16 cellular contexts compared by ENCODE assay signal in genomic region chr9:127155314-127155713, GRCh38. TPM values are rescaled to one million over a fixed set of nuclear protein-coding genes. Genes with fewer than 3 reads are reported as not detected.
DNase-seq lines count a peak whose midpoint lies in the region; ATAC-seq, FAIRE-seq and TF ChIP-seq lines count a peak whose summit lies in the region.
"Had no signal": no experiment of that assay in that cellular context is flagged by ENCODE, and none has a peak within 500 bp of the region (broad histone marks: within the 10 kb centered on the region; RNA-seq: fewer than 3 reads in every experiment).

No MANE protein-coding gene starts in this region.

- H4K91ac ChIP-seq in mesenchymal stem cell (ENCODE audit: low read length), result no peak overlapping the region

- peaks cover 27% of the 10 kb centered on the region for H3K4me1 Mint-ChIP-seq in HFFc6 (ENCODE audit: low read depth)
- H3K4me1 Mint-ChIP-seq in CD4-positive, alpha-beta T cell (ENCODE audit: low read depth), result peaks cover 15% of the 10 kb centered on the region

- no TSS peak for BruUV-seq in GM12878 (replicated peaks; lab: Mats Ljungman, UMichigan)

- no peak overlapping the region for H2AK5ac ChIP-seq in mesenchymal stem cell (ENCODE audit: low read length, severe bottlenecking)

- H3K27ac ChIP-seq in GM12878 (ENCODE audit: control insufficient read depth, insufficient read depth) (peak overlapping the region; percentile 75), mesenchymal stem cell (ENCODE audit: low read length, poor library complexity, severe bottlenecking) (no peak overlapping the region), subcutaneous abdominal adipose tissue (ENCODE audit: low read depth, low read length) (peak overlapping the region; percentile 8)
- H3K27ac ChIP-seq in CD4-positive, alpha-beta T cell (ENCODE audit: low read depth, low read length), result no peak overlapping the region
- H3K27ac ChIP-seq: SK-N-MC, suprapubic skin had no signal

- no peaks in the 10 kb centered on the region for H3K9me3 Mint-ChIP-seq in HFFc6
- no peaks in the 10 kb centered on the region for H3K9me3 Mint-ChIP-seq in CD4-positive, alpha-beta T cell
- H3K9me3 Mint-ChIP-seq: activated CD4-positive, alpha-beta memory T cell treated with anti-CD3 and anti-CD28 coated beads, Interleukin-2, amount 10 ng/mL, durations not matched to agents 7 days and 5 days had no signal

- ATAC-seq in GM12878, result no peak
- ATAC-seq in CD4-positive, alpha-beta T cell (ENCODE audit: poor library complexity), result no peak

- no peaks in the 10 kb centered on the region for H4K20me1 ChIP-seq in GM12878 (ENCODE audit: control insufficient read depth, insufficient read depth)

- no peaks in the 10 kb centered on the region for H3K36me3 Mint-ChIP-seq in HFFc6 (ENCODE audit: low read depth)
- no peaks in the 10 kb centered on the region for H3K36me3 Mint-ChIP-seq in CD4-positive, alpha-beta T cell (ENCODE audit: low read depth)

- H3K23ac ChIP-seq in mesenchymal stem cell (ENCODE audit: low read length in 2 of 2), result no peak overlapping the region

- H3K36me3 ChIP-seq in GM12878 (ENCODE audit: control insufficient read depth in 2 of 2, insufficient read depth in 2 of 2, low read length in 1 of 2) (no peaks in the 10 kb centered on the region; a peak in 1 of 4 replicates), mesenchymal stem cell (ENCODE audit: control insufficient read depth in 1 of 2, insufficient read depth in 2 of 2, low read depth in 1 of 2, low read length in 2 of 2) (no peaks in the 10 kb centered on the region), subcutaneous abdominal adipose tissue (ENCODE audit: control insufficient read depth in 5 of 5, insufficient read depth in 5 of 5, low read length in 5 of 5) (no peaks in the 10 kb centered on the region)
- H3K36me3 ChIP-seq: BE2C, suprapubic skin had no signal

- peaks cover 10% of the 10 kb centered on the region for H3K27me3 Mint-ChIP-seq in HFFc6 (ENCODE audit: insufficient read depth)
- H3K27me3 Mint-ChIP-seq in CD4-positive, alpha-beta T cell, result peaks cover 4% of the 10 kb centered on the region

- no peak overlapping the region for H2BK5ac ChIP-seq in mesenchymal stem cell (ENCODE audit: low read depth, low read length, poor library complexity, severe bottlenecking)

- SMC1A ChIA-PET in GM12878 (lab: Charles Lee; ENCODE audit: uncharacterized antibody, unreplicated experiment), result interaction anchor here (0.5 to 28.4 kb wide), 14 partner anchors 8 to 169 kb away, joined by 3 to 812 read pairs (median 4); no protein-coding TSS in a partner anchor

- peak overlapping the region; percentile 80 for H3K4me2 ChIP-seq in GM12878 (ENCODE audit: control insufficient read depth, insufficient read depth)
- no peak overlapping the region for H3K4me2 ChIP-seq in mesenchymal stem cell (ENCODE audit: low read length, poor library complexity, severe bottlenecking)

- TF ChIP-seq CTCF in HFFc6 (IDR thresholded peaks at IDR 0.05), result no peak
- TF ChIP-seq CTCF in GM12878 (IDR thresholded peaks at IDR 0.05 in 2 of 3, conservative IDR thresholded peaks at IDR 0.05 in 1 of 3; ENCODE audit: control insufficient read depth in 2 of 3, extremely low read depth in 1 of 3, insufficient read depth in 1 of 3, low read depth in 3 of 3, low read length in 3 of 3), result no peak
- TF ChIP-seq CTCF in CD4-positive, alpha-beta T cell (IDR thresholded peaks at IDR 0.05), result no peak

- FAIRE-seq in GM12878 (lab: Jason Lieb, UNC), result no peak
- FAIRE-seq: bronchial epithelial cell, small intestine had no signal

- H3K4me3 Mint-ChIP-seq in HFFc6, result peak overlapping the region; percentile 65; the same call in 1 of the 2 replicates
- no peak overlapping the region for H3K4me3 Mint-ChIP-seq in CD4-positive, alpha-beta T cell
- H3K4me3 Mint-ChIP-seq: activated CD4-positive, alpha-beta memory T cell treated with anti-CD3 and anti-CD28 coated beads, Interleukin-2, amount 10 ng/mL, durations not matched to agents 7 days and 5 days had no signal

- H3K4me1 ChIP-seq in GM12878 (ENCODE audit: control insufficient read depth, insufficient read depth, low read length) (peaks cover 21% of the 10 kb centered on the region), mesenchymal stem cell (ENCODE audit: control insufficient read depth, insufficient read depth, low read depth, low read length) (peaks cover 10% of the 10 kb centered on the region), subcutaneous abdominal adipose tissue (ENCODE audit: control insufficient read depth in 5 of 5, insufficient read depth in 5 of 5, low read length in 5 of 5) (peaks cover 10 to 34% (median 25%) of the 10 kb centered on the region in 5 donors)

- no peak overlapping the region for H2BK12ac ChIP-seq in mesenchymal stem cell (ENCODE audit: low read length in 2 of 2)

- peak overlapping the region in 1 of 2 experiments; percentile 86 for H3K14ac ChIP-seq in mesenchymal stem cell (ENCODE audit: low read length in 2 of 2)

- no peaks in the 10 kb centered on the region for H3K79me1 ChIP-seq in mesenchymal stem cell (replicated peaks; ENCODE audit: low read length, poor library complexity, severe bottlenecking)

- H3K9me3 ChIP-seq in GM12878 (replicated peaks; ENCODE audit: control insufficient read depth, insufficient read depth, low read length) (no peaks in the 10 kb centered on the region), mesenchymal stem cell (ENCODE audit: control insufficient read depth, low read length) (no peaks in the 10 kb centered on the region), subcutaneous abdominal adipose tissue (ENCODE audit: control insufficient read depth in 5 of 5, low read length in 5 of 5) (no peaks in the 10 kb centered on the region)
- no peaks in the 10 kb centered on the region for H3K9me3 ChIP-seq in CD4-positive, alpha-beta T cell (ENCODE audit: control insufficient read depth, low read length)
- H3K9me3 ChIP-seq: BE2C, suprapubic skin had no signal

- peak overlapping the region; percentile 79 for H2BK15ac ChIP-seq in mesenchymal stem cell (ENCODE audit: low read depth, poor library complexity, severe bottlenecking)

- POLR2A ChIA-PET in GM12878 (lab: Charles Lee), result interaction anchor here (1.1 to 3.0 kb wide), 3 partner anchors 11 to 28 kb away, joined by 3 to 23 read pairs (median 10); no protein-coding TSS in a partner anchor
- POLR2A ChIA-PET in CD4-positive, alpha-beta T cell (lab: Charles Lee), result no interaction called here

- H3K79me2 ChIP-seq in GM12878 (ENCODE audit: control insufficient read depth, insufficient read depth, low read length), result no peaks in the 10 kb centered on the region

- H2AFZ ChIP-seq in GM12878 (ENCODE audit: control insufficient read depth, low read depth, low read length), result 0 out of 2 replicates have a peak overlapping the region, but pooled peaks have one; percentile 13
- no peak overlapping the region for H2AFZ ChIP-seq in mesenchymal stem cell (ENCODE audit: low read depth, low read length)

- no peak for DNase-seq in HFFc6
- DNase-seq in GM12878 (ENCODE audit: low read depth, low spot score), result no peak
- DNase-seq in mesenchymal stem cell, result no peak
- no peak for DNase-seq in COLO668 (lab: John Stamatoyannopoulos, UW; ENCODE audit: unreplicated experiment)
- no peak for DNase-seq in CD4-positive, alpha-beta T cell
- DNase-seq in NCI-H524 treated with DMSO at 0.1 percent for 48 hours (lab: John Stamatoyannopoulos, UW), result no peak
- DNase-seq: activated effector memory CD4-positive, alpha-beta T cell treated with Interleukin-2 at 50 U/mL for 16 hours; BE2C; NCI-H1048; small intestine had no signal

- no peak for TF ChIP-seq EP300 in GM12878 (IDR thresholded peaks at IDR 0.05; ENCODE audit: borderline replicate concordance in 1 of 2, control insufficient read depth in 1 of 2, low read depth in 2 of 2, low read length in 2 of 2)

- in situ Hi-C loops in GM12878 (cut with MboI), result no loop called here

- no peak for TF ChIP-seq POLR2A in GM12878 (IDR thresholded peaks at IDR 0.05; ENCODE audit: low read depth, low read length)

- no peaks in the 10 kb centered on the region for H3K27me3 ChIP-seq in GM12878 (replicated peaks in 1 of 2; ENCODE audit: control insufficient read depth in 2 of 2, insufficient read depth in 2 of 2, low read length in 1 of 2)
- H3K27me3 ChIP-seq in mesenchymal stem cell (ENCODE audit: control insufficient read depth in 1 of 2, insufficient read depth in 1 of 2, low read length in 2 of 2), result peaks cover 0 to 13% of the 10 kb centered on the region in 2 experiments
- no peaks in the 10 kb centered on the region for H3K27me3 ChIP-seq in subcutaneous abdominal adipose tissue (ENCODE audit: control insufficient read depth in 5 of 5, insufficient read depth in 4 of 5, low read length in 5 of 5)
- H3K27me3 ChIP-seq in CD4-positive, alpha-beta T cell (ENCODE audit: control insufficient read depth, insufficient read depth, low read length), result no peaks in the 10 kb centered on the region
- H3K27me3 ChIP-seq: BE2C, suprapubic skin had no signal

- H4K8ac ChIP-seq in mesenchymal stem cell (ENCODE audit: low read length), result no peak overlapping the region

- H3K27ac Mint-ChIP-seq in HFFc6, result peak overlapping the region; percentile 32
- H3K27ac Mint-ChIP-seq in CD4-positive, alpha-beta T cell, result no peak overlapping the region

- intact Hi-C loops in GM12878 (cut with micrococcal nuclease; ENCODE audit: unreplicated experiment), result no loop called here
- intact Hi-C loops in CD4-positive, alpha-beta T cell (cut with DNase I, micrococcal nuclease), result no loop called here

- H3K9ac ChIP-seq in GM12878 (ENCODE audit: control insufficient read depth, insufficient read depth, low read length) (no peak overlapping the region; the same call in 1 of the 2 replicates), mesenchymal stem cell (ENCODE audit: low read length) (peak overlapping the region; percentile 69), subcutaneous abdominal adipose tissue (ENCODE audit: low read length in 5 of 5) (no peak overlapping the region)

- H3K18ac ChIP-seq in mesenchymal stem cell (ENCODE audit: low read depth in 1 of 2, low read length in 2 of 2), result peak overlapping the region; percentile 11 to 30

- CTCF ChIA-PET in GM12878 (lab: Yijun Ruan, JAX), result interaction anchor here (0.9 to 1.9 kb wide), 9 partner anchors 8 to 190 kb away, joined by 3 to 8 read pairs (median 4); no protein-coding TSS in a partner anchor
- CTCF ChIA-PET in CD4-positive, alpha-beta T cell (lab: Charles Lee), result interaction anchor here (1.5 kb wide), 1 partner anchor 35 kb away, joined by 3 read pairs; no protein-coding TSS in a partner anchor

- TF ChIP-seq RAD21 in GM12878 (IDR thresholded peaks at IDR 0.05; ENCODE audit: insufficient read depth, low read depth, low read length), result no peak

- RAD21 ChIA-PET in GM12878 (lab: Charles Lee; ENCODE audit: unreplicated experiment), result interaction anchor here (0.9 to 3.6 kb wide), 13 partner anchors 11 to 169 kb away, joined by 3 to 76 read pairs (median 6); partner anchors contain the start of gene ANGPTL2

- no peak overlapping the region for H3K4me3 ChIP-seq in GM12878
- H3K4me3 ChIP-seq in mesenchymal stem cell (ENCODE audit: insufficient read depth in 1 of 2, low read depth in 1 of 2, low read length in 2 of 2), result peak overlapping the region in 1 of 2 experiments; percentile 54
- peak overlapping the region in 1 of 5 donors; percentile 42 for H3K4me3 ChIP-seq in subcutaneous abdominal adipose tissue (ENCODE audit: low read depth in 1 of 5, low read length in 5 of 5)
- H3K4me3 ChIP-seq: SK-N-MC, suprapubic skin had no signal

- 69% methylated on average over 3 of the region's 3 CpGs for WGBS in GM12878 (ENCODE audit: insufficient coverage, insufficient replicate concordance, low lambda C conversion rate, missing lambda C conversion rate)
- 89% methylated on average over 3 of the region's 3 CpGs for WGBS in mesenchymal stem cell

- H3K4ac ChIP-seq in mesenchymal stem cell (ENCODE audit: low read depth in 1 of 2, low read length in 2 of 2), result no peak overlapping the region

- H2BK120ac ChIP-seq in mesenchymal stem cell (ENCODE audit: low read depth, low read length), result no peak overlapping the region

RNA-seq across cellular contexts. Expression of gene ANGPTL2, which starts 32.9 kb away (rescaled TPM):
- total RNA-seq in HFFc6 (2021; fragmentation: NEBNext Ultra II Directional; extraction: Animal tissue kit (Norgen Biotek cat#: 25700)), result 10 to 100 TPM; 15.0 to 20.9 (median 19.4) TPM
- 16.3 and 18.6 TPM in 2 replicates for total RNA-seq in GM12878 (2013; cell fraction: nucleolus; rRNA removed)
- total RNA-seq in GM12878 (2014; rRNA removed) (0.71 and 1.1 TPM in 2 replicates), GM12878 (2014; rRNA removed; fragmentation: Illumina TruSeq; extraction: Trizol) (0.49 and 0.55 TPM in 2 replicates), GM12878 (2021) (1.6 TPM in 2 replicates)
- not detected for polyA plus RNA-seq in GM12878 (2011; ENCODE audit: low read depth)
- polyA plus RNA-seq in GM12878 (2011; rRNA removed) (not detected in 2 replicates), GM12878 (2014; fragmentation: Illumina TruSeq; extraction: Trizol) (1.2 and 2.6 TPM in 2 replicates), GM12878 (2014; fragmentation: Nextera tagmentation; extraction: Ambion mirVana) (under 1 TPM; 0.13 to 0.38 TPM), GM12878 (2014; rRNA removed) (0.75 and 0.87 TPM in 2 replicates), GM12878 (2016; fragmentation: Nextera tagmentation; extraction: Ambion mirVana) (under 1 TPM; 0.76 to 0.82 TPM)
- 0.03 TPM in 1 of 2 replicates, not detected in the other for polyA plus RNA-seq in GM12878 (2011; cell fraction: cytosol; rRNA removed)
- 0.04 TPM in 1 of 2 replicates, not detected in the other for polyA plus RNA-seq in GM12878 (2011; cell fraction: nucleus; rRNA removed)
- 0.04 and 0.14 TPM in 2 replicates for polyA plus RNA-seq in GM12878 (2012)
- not detected in 2 replicates for polyA minus RNA-seq in GM12878 (2011; rRNA and poly(A)+ RNA removed)
- not detected in 2 replicates for polyA minus RNA-seq in GM12878 (2011; cell fraction: cytosol; rRNA and poly(A)+ RNA removed)
- not detected in 2 replicates for polyA minus RNA-seq in GM12878 (2011; cell fraction: nucleus; rRNA and poly(A)+ RNA removed)
- polyA plus RNA-seq in mesenchymal stem cell (2013, experiment 1 of 2), result 40.8 TPM
- 41.1 TPM for polyA plus RNA-seq in mesenchymal stem cell (2013, experiment 2 of 2)
- not detected for total RNA-seq in CD4-positive, alpha-beta T cell
- polyA plus RNA-seq: neural cell had no signal

Comparison
In these comparisons a context has a peak if more than half of its experiments do, and no peak if none do; other contexts are left out.
1. H3K27ac ChIP-seq: peak in GM12878 (single experiment) and subcutaneous abdominal adipose tissue (single experiment); none in mesenchymal stem cell (single experiment) and CD4-positive, alpha-beta T cell (single experiment).